Comparison of ENCODE assay signal across 7 cellular contexts in the genomic region with DNA sequence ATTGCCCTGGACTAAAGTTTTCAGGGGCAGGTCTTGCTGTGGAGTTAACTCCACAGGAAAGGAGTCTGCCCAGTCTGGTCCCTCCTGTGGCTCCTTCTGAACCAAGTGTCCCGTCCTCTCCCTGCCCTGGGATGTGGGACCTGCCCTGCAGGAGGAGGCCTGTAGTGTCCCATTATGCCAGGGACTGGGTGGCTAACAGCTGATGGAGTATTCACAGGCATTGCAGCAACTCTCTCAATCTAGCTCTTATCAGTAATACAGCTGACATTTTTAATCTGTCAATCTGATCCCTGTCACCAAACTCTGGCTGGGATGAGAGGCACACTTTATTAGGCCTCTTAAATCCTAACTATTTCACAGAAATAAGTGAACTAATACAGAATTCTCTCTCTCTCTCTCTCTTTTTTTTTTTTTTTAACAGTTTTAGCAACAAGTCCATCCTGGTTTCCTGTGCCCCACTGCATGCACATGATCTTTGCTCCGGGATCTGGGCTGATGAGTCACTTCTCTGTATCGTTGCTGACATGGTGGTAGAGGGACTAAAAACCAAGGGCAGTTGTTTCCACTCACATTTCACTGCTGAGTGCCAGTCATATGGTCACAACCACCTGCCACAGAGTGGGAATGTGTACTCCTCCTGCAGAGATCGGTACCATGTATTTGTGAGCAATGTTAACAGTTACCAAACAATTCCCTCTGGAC. TPM values are rescaled to one million over a fixed set of nuclear protein-coding genes. Genes with fewer than 3 reads are reported as not detected.
DNase-seq lines count a peak whose midpoint lies in the region; ATAC-seq and TF ChIP-seq lines count a peak whose summit lies in the region.

No MANE protein-coding gene starts in this region.

- no peaks in the 10 kb centered on the region for H3K79me2 ChIP-seq in SK-N-SH (ENCODE audit: insufficient read depth)

- CTCF ChIA-PET in SK-N-SH (lab: Yijun Ruan, JAX), result interaction anchor here (1.5 to 1.7 kb wide), 2 partner anchors 15 to 71 kb away, joined by 5 to 6 read pairs; no protein-coding TSS in a partner anchor

- no peaks in the 10 kb centered on the region for H4K20me1 ChIP-seq in SK-N-SH (ENCODE audit: insufficient read depth)

- peaks cover 55% of the 10 kb centered on the region for H3F3A ChIP-seq in SK-N-SH (replicated peaks; ENCODE audit: insufficient read depth)

- H3K4me3 ChIP-seq in HFF-Myc (replicated peaks; ENCODE audit: low read depth, low read length), result no peak overlapping the region
- H3K4me3 ChIP-seq in SK-N-SH (ENCODE audit: low read depth in 2 of 2, low read length in 1 of 2), result no peak overlapping the region
- H3K4me3 ChIP-seq in fibroblast of villous mesenchyme (ENCODE audit: low read depth, low read length), result no peak overlapping the region
- no peak overlapping the region for H3K4me3 ChIP-seq in stomach smooth muscle (ENCODE audit: low read length in 2 of 2)

- ATAC-seq in HG03135 (IDR thresholded peaks at IDR 0.05; ENCODE audit: unreplicated experiment) (no peak), HG03097 (IDR thresholded peaks at IDR 0.05; ENCODE audit: low FRiP score, unreplicated experiment) (no peak)

- H3K4me1 ChIP-seq in SK-N-SH (ENCODE audit: control insufficient read depth in 1 of 2, insufficient read depth in 2 of 2, low read depth in 1 of 2, low read length in 1 of 2), result peaks cover 36 to 39% of the 10 kb centered on the region in 2 experiments; a peak in 3 of 4 replicates
- H3K4me1 ChIP-seq in stomach smooth muscle (ENCODE audit: control insufficient read depth, insufficient read depth, low read length), result peaks cover 31% of the 10 kb centered on the region

- H2AFZ ChIP-seq in SK-N-SH (ENCODE audit: low read depth), result peak overlapping the region; percentile 14; the same call in 1 of the 2 replicates

- H3K4me2 ChIP-seq in SK-N-SH, result peak overlapping the region; percentile 19; the same call in 1 of the 2 replicates

- no peaks in the 10 kb centered on the region for H3K9me2 ChIP-seq in SK-N-SH

- DNase-seq in HFF-Myc (ENCODE audit: extremely low read depth, low read depth), result peak; percentile 41
- no peak for DNase-seq in SK-N-SH
- DNase-seq in fibroblast of villous mesenchyme (ENCODE audit: low read depth), result peak; percentile 79
- no peak for DNase-seq in T-helper 2 cell

- 29% methylated on average over 4 of the region's 4 CpGs for WGBS in SK-N-SH (ENCODE audit: low lambda C conversion rate)

- POLR2A ChIA-PET in SK-N-SH (lab: Yijun Ruan, JAX), result interaction anchor here (0.7 to 0.8 kb wide), 2 partner anchors 26 to 66 kb away, joined by 3 read pairs; no protein-coding TSS in a partner anchor

- TF ChIP-seq CTCF in HFF-Myc (IDR thresholded peaks at IDR 0.05; ENCODE audit: low read depth, low read length, missing control alignments), result no peak
- TF ChIP-seq CTCF in SK-N-SH (IDR thresholded peaks at IDR 0.05), result no peak
- no peak for TF ChIP-seq CTCF in fibroblast of villous mesenchyme (IDR thresholded peaks at IDR 0.05; ENCODE audit: insufficient read depth, low read depth, low read length)

- H3K36me3 ChIP-seq in SK-N-SH (replicated peaks in 1 of 2; ENCODE audit: control insufficient read depth in 1 of 2, insufficient read depth in 2 of 2, low read length in 1 of 2) (no peaks in the 10 kb centered on the region), stomach smooth muscle (ENCODE audit: control insufficient read depth in 2 of 2, insufficient read depth in 2 of 2, low read length in 2 of 2) (no peaks in the 10 kb centered on the region)

- no peaks in the 10 kb centered on the region for H3K9me3 ChIP-seq in SK-N-SH
- H3K9me3 ChIP-seq in stomach smooth muscle (ENCODE audit: control insufficient read depth in 2 of 2, low read length in 2 of 2), result no peaks in the 10 kb centered on the region

- peak overlapping the region; percentile 27 to 86; a peak in 3 of 4 replicates for H3K27ac ChIP-seq in SK-N-SH (ENCODE audit: low read depth in 2 of 2, low read length in 1 of 2)
- H3K27ac ChIP-seq in stomach smooth muscle (ENCODE audit: low read length), result peak overlapping the region; percentile 49

- TF ChIP-seq RAD21 in SK-N-SH (IDR thresholded peaks at IDR 0.05; ENCODE audit: low read length), result no peak

- H3K27me3 ChIP-seq in SK-N-SH (ENCODE audit: insufficient read depth), result no peaks in the 10 kb centered on the region
- H3K27me3 ChIP-seq in stomach smooth muscle (ENCODE audit: control insufficient read depth in 1 of 2, insufficient read depth in 2 of 2, low read length in 2 of 2), result no peaks in the 10 kb centered on the region

- peak; percentile 53 to 64; a peak in 3 of 4 replicates for TF ChIP-seq EP300 in SK-N-SH (IDR thresholded peaks at IDR 0.05; ENCODE audit: borderline replicate concordance in 1 of 2, low read depth in 1 of 2, low read length in 1 of 2)

- H3K9ac ChIP-seq in SK-N-SH, result no peak overlapping the region
- H3K9ac ChIP-seq in stomach smooth muscle (ENCODE audit: low read length in 2 of 2), result no peak overlapping the region

TF ChIP-seq in SK-N-SH, 30 proteins besides CTCF, POLR2A, EP300 and RAD21 (continues in another document):
- peak; percentile 79 for TF ChIP-seq TCF12 (IDR thresholded peaks at IDR 0.05)
- TF ChIP-seq POLR2AphosphoS5 (IDR thresholded peaks at IDR 0.05; ENCODE audit: low read depth, low read length), result no peak
- TF ChIP-seq, protein P1, sequence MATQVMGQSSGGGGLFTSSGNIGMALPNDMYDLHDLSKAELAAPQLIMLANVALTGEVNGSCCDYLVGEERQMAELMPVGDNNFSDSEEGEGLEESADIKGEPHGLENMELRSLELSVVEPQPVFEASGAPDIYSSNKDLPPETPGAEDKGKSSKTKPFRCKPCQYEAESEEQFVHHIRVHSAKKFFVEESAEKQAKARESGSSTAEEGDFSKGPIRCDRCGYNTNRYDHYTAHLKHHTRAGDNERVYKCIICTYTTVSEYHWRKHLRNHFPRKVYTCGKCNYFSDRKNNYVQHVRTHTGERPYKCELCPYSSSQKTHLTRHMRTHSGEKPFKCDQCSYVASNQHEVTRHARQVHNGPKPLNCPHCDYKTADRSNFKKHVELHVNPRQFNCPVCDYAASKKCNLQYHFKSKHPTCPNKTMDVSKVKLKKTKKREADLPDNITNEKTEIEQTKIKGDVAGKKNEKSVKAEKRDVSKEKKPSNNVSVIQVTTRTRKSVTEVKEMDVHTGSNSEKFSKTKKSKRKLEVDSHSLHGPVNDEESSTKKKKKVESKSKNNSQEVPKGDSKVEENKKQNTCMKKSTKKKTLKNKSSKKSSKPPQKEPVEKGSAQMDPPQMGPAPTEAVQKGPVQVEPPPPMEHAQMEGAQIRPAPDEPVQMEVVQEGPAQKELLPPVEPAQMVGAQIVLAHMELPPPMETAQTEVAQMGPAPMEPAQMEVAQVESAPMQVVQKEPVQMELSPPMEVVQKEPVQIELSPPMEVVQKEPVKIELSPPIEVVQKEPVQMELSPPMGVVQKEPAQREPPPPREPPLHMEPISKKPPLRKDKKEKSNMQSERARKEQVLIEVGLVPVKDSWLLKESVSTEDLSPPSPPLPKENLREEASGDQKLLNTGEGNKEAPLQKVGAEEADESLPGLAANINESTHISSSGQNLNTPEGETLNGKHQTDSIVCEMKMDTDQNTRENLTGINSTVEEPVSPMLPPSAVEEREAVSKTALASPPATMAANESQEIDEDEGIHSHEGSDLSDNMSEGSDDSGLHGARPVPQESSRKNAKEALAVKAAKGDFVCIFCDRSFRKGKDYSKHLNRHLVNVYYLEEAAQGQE (IDR thresholded peaks at IDR 0.05; ENCODE audit: low read depth, low read length), result no peak
- no peak for TF ChIP-seq GABPA (IDR thresholded peaks at IDR 0.05; ENCODE audit: low read depth)
- no peak for TF ChIP-seq CHD2 (IDR thresholded peaks at IDR 0.05; ENCODE audit: low read length, partially characterized antibody)
- no peak; the same call in 1 of the 2 replicates for TF ChIP-seq SIN3A (IDR thresholded peaks at IDR 0.05; ENCODE audit: borderline replicate concordance, low read depth, low read length)
- peak; percentile 88 for TF ChIP-seq FOSL2 (IDR thresholded peaks at IDR 0.05; ENCODE audit: borderline replicate concordance, low read depth)
- TF ChIP-seq, protein P2, sequence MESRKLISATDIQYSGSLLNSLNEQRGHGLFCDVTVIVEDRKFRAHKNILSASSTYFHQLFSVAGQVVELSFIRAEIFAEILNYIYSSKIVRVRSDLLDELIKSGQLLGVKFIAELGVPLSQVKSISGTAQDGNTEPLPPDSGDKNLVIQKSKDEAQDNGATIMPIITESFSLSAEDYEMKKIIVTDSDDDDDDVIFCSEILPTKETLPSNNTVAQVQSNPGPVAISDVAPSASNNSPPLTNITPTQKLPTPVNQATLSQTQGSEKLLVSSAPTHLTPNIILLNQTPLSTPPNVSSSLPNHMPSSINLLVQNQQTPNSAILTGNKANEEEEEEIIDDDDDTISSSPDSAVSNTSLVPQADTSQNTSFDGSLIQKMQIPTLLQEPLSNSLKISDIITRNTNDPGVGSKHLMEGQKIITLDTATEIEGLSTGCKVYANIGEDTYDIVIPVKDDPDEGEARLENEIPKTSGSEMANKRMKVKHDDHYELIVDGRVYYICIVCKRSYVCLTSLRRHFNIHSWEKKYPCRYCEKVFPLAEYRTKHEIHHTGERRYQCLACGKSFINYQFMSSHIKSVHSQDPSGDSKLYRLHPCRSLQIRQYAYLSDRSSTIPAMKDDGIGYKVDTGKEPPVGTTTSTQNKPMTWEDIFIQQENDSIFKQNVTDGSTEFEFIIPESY (IDR thresholded peaks at IDR 0.05; ENCODE audit: borderline replicate concordance, low read depth), result no peak
- TF ChIP-seq YY1 (IDR thresholded peaks at IDR 0.05; ENCODE audit: low read depth), result no peak
- no peak for TF ChIP-seq FOXM1 (IDR thresholded peaks at IDR 0.05; ENCODE audit: low read depth)
- peak; percentile 37; the same call in 1 of the 2 replicates for TF ChIP-seq RCOR1 (IDR thresholded peaks at IDR 0.05; ENCODE audit: low read length)
- TF ChIP-seq RXRA (IDR thresholded peaks at IDR 0.05; ENCODE audit: borderline replicate concordance, low read depth), result no peak
- TF ChIP-seq, protein P3, sequence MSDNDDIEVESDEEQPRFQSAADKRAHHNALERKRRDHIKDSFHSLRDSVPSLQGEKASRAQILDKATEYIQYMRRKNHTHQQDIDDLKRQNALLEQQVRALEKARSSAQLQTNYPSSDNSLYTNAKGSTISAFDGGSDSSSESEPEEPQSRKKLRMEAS (IDR thresholded peaks at IDR 0.05; ENCODE audit: low read depth), result peak; percentile 83
- peak; percentile 81 for TF ChIP-seq GATA2 (CRISPR knock-in tag; IDR thresholded peaks at IDR 0.05)
- no peak for TF ChIP-seq SMC3 (IDR thresholded peaks at IDR 0.05; ENCODE audit: low read depth, low read length)
- no peak for TF ChIP-seq NRF1 (IDR thresholded peaks at IDR 0.05; ENCODE audit: low read depth, low read length)

RNA-seq across cellular contexts. Expression of a gene that starts 39.1 kb away (rescaled TPM):
- 94.2 and 106 TPM in 2 replicates for polyA plus RNA-seq in SK-N-SH (2012; rRNA removed)
- 129 and 139 TPM in 2 replicates for polyA plus RNA-seq in SK-N-SH (2012; cell fraction: cytosol; rRNA removed)
- polyA plus RNA-seq in SK-N-SH (2012; cell fraction: nucleus; rRNA removed), result 96.3 and 128 TPM in 2 replicates
- 45.4 and 71.7 TPM in 2 replicates for total RNA-seq in fibroblast of villous mesenchyme

Comparison
In these comparisons a context has a peak if more than half of its experiments do, and no peak if none do; other contexts are left out.
1. DNase-seq: peak in HFF-Myc (single experiment) and fibroblast of villous mesenchyme (single experiment); none in SK-N-SH (single experiment) and T-helper 2 cell (0 of 5).